ENCODE assay signal across 11 cellular contexts in genomic region chr14:50835280-50835679, GRCh38. TPM values are rescaled to one million over a fixed set of nuclear protein-coding genes. Genes with fewer than 3 reads are reported as not detected.
DNase-seq lines count a peak whose midpoint lies in the region; ATAC-seq lines count a peak whose summit lies in the region.
"Had no signal": no experiment of that assay in that cellular context is flagged by ENCODE, and none has a peak within 500 bp of the region (broad histone marks: within the 10 kb centered on the region; RNA-seq: fewer than 3 reads in every experiment).

No MANE protein-coding gene starts in this region.

- H3K27ac Mint-ChIP-seq in T-helper 1 cell treated with Interleukin-12 subunit alpha and Interleukin-12 subunit beta and Interleukin-4 antibody, amounts not matched to agents 30 μg/mL and 1 μg/mL, for 36 hours = peak overlapping the region; percentile 55
- peak overlapping the region; percentile 28 to 93 (median 91) for H3K27ac Mint-ChIP-seq in naive B cell

- peaks cover 2% of the 10 kb centered on the region for H3K36me3 Mint-ChIP-seq in T-helper 1 cell treated with Interleukin-12 subunit alpha and Interleukin-12 subunit beta and Interleukin-4 antibody, amounts not matched to agents 30 μg/mL and 1 μg/mL, for 36 hours (ENCODE audit: low read depth)
- H3K36me3 Mint-ChIP-seq in naive B cell = peaks cover 0 to 8% of the 10 kb centered on the region in 2 donors

- peaks cover 32% of the 10 kb centered on the region for H3K4me1 Mint-ChIP-seq in T-helper 1 cell treated with Interleukin-12 subunit alpha and Interleukin-12 subunit beta and Interleukin-4 antibody, amounts not matched to agents 30 μg/mL and 1 μg/mL, for 36 hours (ENCODE audit: low read depth)
- H3K4me1 Mint-ChIP-seq in naive B cell = peaks cover 44 to 59% (median 46%) of the 10 kb centered on the region in 3 donors

- peaks cover 18% of the 10 kb centered on the region for H3K27me3 Mint-ChIP-seq in T-helper 1 cell treated with Interleukin-12 subunit alpha and Interleukin-12 subunit beta and Interleukin-4 antibody, amounts not matched to agents 30 μg/mL and 1 μg/mL, for 36 hours (ENCODE audit: low read depth)
- H3K27me3 Mint-ChIP-seq in naive B cell = no peaks in the 10 kb centered on the region

- ATAC-seq in GM21529 (IDR thresholded peaks at IDR 0.05; ENCODE audit: unreplicated experiment) = peak; percentile 30
- peak; percentile 39 to 47 for ATAC-seq in naive B cell (ENCODE audit: low read depth in 2 of 2)
- no peak for ATAC-seq in GM18907 (IDR thresholded peaks at IDR 0.05; ENCODE audit: unreplicated experiment)
- ATAC-seq in HG03460 (IDR thresholded peaks at IDR 0.05; ENCODE audit: unreplicated experiment) = no peak
- ATAC-seq: left ventricle myocardium superior had no signal

- H3K4me3 Mint-ChIP-seq in T-helper 1 cell treated with Interleukin-12 subunit alpha and Interleukin-12 subunit beta and Interleukin-4 antibody, amounts not matched to agents 30 μg/mL and 1 μg/mL, for 36 hours = no peak overlapping the region
- peak overlapping the region; percentile 11 to 84 (median 60) for H3K4me3 Mint-ChIP-seq in naive B cell

- DNase-seq in T-helper 1 cell = no peak
- peak; percentile 44 for DNase-seq in RPMI7951 (ENCODE audit: low read depth)
- peak; percentile 70 for DNase-seq in naive B cell
- no peak for DNase-seq in NCI-H524 treated with DMSO at 0.1 percent for 48 hours (lab: John Stamatoyannopoulos, UW)
- DNase-seq: activated naive CD4-positive, alpha-beta T cell treated with anti-CD3 and anti-CD28 coated beads, Interleukin-2, amount 50 U/mL, for 16 hours; left ventricle myocardium superior had no signal

- H3K9me3 Mint-ChIP-seq in T-helper 1 cell treated with Interleukin-12 subunit alpha and Interleukin-12 subunit beta and Interleukin-4 antibody, amounts not matched to agents 30 μg/mL and 1 μg/mL, for 36 hours = no peaks in the 10 kb centered on the region
- no peaks in the 10 kb centered on the region for H3K9me3 Mint-ChIP-seq in naive B cell

RNA-seq across cellular contexts. Expression of gene NIN, which starts 4.3 kb away (rescaled TPM):
- 18.8 and 20.7 TPM in 2 replicates for total RNA-seq in RPMI7951 (2014; rRNA removed; shearing (Covaris generic))
- 100 to 1,000 TPM in 1 of 6 donors, 10 to 100 TPM in 5; 20.2 to 100 (median 51.1) TPM for polyA plus RNA-seq in naive B cell (ENCODE audit: low read depth in 6 of 6)

RNA-seq across cellular contexts. Expression of gene ABHD12B, which starts 36.6 kb away (rescaled TPM):
- total RNA-seq in RPMI7951 (2014; rRNA removed; shearing (Covaris generic)) = 0.12 TPM in 1 of 2 replicates, not detected in the other
- polyA plus RNA-seq in naive B cell (ENCODE audit: low read depth in 6 of 6) = not detected
- total RNA-seq: left ventricle myocardium superior, subcutaneous adipose tissue had no signal

Comparison
In these comparisons a context has a peak if more than half of its experiments do, and no peak if none do; other contexts are left out.
1. DNase-seq: peak in RPMI7951 (single experiment) and naive B cell (single experiment); none in T-helper 1 cell (0 of 5) and NCI-H524 treated with DMSO at 0.1 percent for 48 hours (single experiment).
2. ATAC-seq: peak in GM21529 (single experiment) and naive B cell (2 of 2); none in GM18907 (single experiment) and HG03460 (single experiment).